24 cellular contexts compared by ENCODE assay signal in genomic region chr3:27089641-27090040, GRCh38.
"Had no signal": no experiment of that assay in that cellular context is flagged by ENCODE, and none has a peak within 500 bp of the region (broad histone marks: within the 10 kb centered on the region; RNA-seq: fewer than 3 reads in every experiment).

No MANE protein-coding gene starts in this region.

- H3K36me3 ChIP-seq: brain microvascular endothelial cell, esophagus squamous epithelium had no signal

- H3K4me1 Mint-ChIP-seq: activated CD4-positive, alpha-beta memory T cell treated with anti-CD3 and anti-CD28 coated beads, Interleukin-2, amount 10 ng/mL, durations not matched to agents 7 days and 5 days; activated CD4-positive, alpha-beta T cell treated with anti-CD3 and anti-CD28 coated beads, Interleukin-2, amount 10 ng/mL, durations not matched to agents 7 days and 5 days; activated T-helper 17 cell treated with anti-CD3 and anti-CD28 coated beads, Interleukin-2, amount 50 U/mL, for 72 hours; central memory CD8-positive, alpha-beta T cell had no signal

- H3K9me3 ChIP-seq: esophagus squamous epithelium had no signal

- H3K36me3 Mint-ChIP-seq: activated naive CD8-positive, alpha-beta T cell had no signal

- H3K27me3 ChIP-seq: brain microvascular endothelial cell, esophagus squamous epithelium had no signal

- H3K9me3 Mint-ChIP-seq: activated CD4-positive, alpha-beta memory T cell treated with anti-CD3 and anti-CD28 coated beads, Interleukin-2, amount 10 ng/mL, durations not matched to agents 7 days and 5 days; activated CD4-positive, alpha-beta T cell treated with anti-CD3 and anti-CD28 coated beads, Interleukin-2, amount 10 ng/mL, durations not matched to agents 7 days and 5 days; activated T-cell treated with anti-CD3 and anti-CD28 coated beads, Interleukin-2, amount 50 U/mL, for 24 hours; activated T-helper 17 cell treated with anti-CD3 and anti-CD28 coated beads, Interleukin-2, amount 50 U/mL, for 72 hours; central memory CD8-positive, alpha-beta T cell had no signal

- H3K27me3 Mint-ChIP-seq: activated CD4-positive, alpha-beta memory T cell treated with anti-CD3 and anti-CD28 coated beads, Interleukin-2, amount 10 ng/mL, durations not matched to agents 7 days and 5 days; activated CD4-positive, alpha-beta T cell treated with anti-CD3 and anti-CD28 coated beads, Interleukin-2, amount 10 ng/mL, durations not matched to agents 7 days and 5 days; activated naive CD8-positive, alpha-beta T cell had no signal

- H3K27ac ChIP-seq: brain microvascular endothelial cell, epithelial cell of prostate, VCaP had no signal

- H3K27ac Mint-ChIP-seq: activated CD4-positive, alpha-beta memory T cell treated with anti-CD3 and anti-CD28 coated beads, Interleukin-2, amount 10 ng/mL, durations not matched to agents 7 days and 5 days; activated CD4-positive, alpha-beta T cell treated with anti-CD3 and anti-CD28 coated beads, Interleukin-2, amount 10 ng/mL, durations not matched to agents 7 days and 5 days; activated naive CD8-positive, alpha-beta T cell; activated T-cell treated with anti-CD3 and anti-CD28 coated beads, Interleukin-2, amount 50 U/mL, for 24 hours; activated T-helper 17 cell treated with anti-CD3 and anti-CD28 coated beads, Interleukin-2, amount 50 U/mL, for 72 hours; WTC11 had no signal

- H3K4me3 ChIP-seq: esophagus squamous epithelium had no signal

- ATAC-seq: activated T-helper 17 cell treated with anti-CD3 and anti-CD28 coated beads, Interleukin-2, amount 50 U/mL, for 72 hours had no signal

- DNase-seq: activated CD4-positive, alpha-beta memory T cell treated with anti-CD3 and anti-CD28 coated beads, Interleukin-2, amount 10 ng/mL, durations not matched to agents 7 days and 5 days; activated CD4-positive, alpha-beta T cell treated with anti-CD3 and anti-CD28 coated beads for 1 hour; activated CD4-positive, alpha-beta T cell treated with anti-CD3 and anti-CD28 coated beads for 4 hours; activated CD4-positive, alpha-beta T cell treated with anti-CD3 and anti-CD28 coated beads, Interleukin-2, amount 10 ng/mL, durations not matched to agents 7 days and 5 days; activated CD4-positive, alpha-beta T cell treated with anti-CD3 and anti-CD28 coated beads, Interleukin-2, amount 50 U/mL, for 4 hours; activated CD8-positive, alpha-beta memory T cell treated with anti-CD3 and anti-CD28 coated beads, Interleukin-2, amount 50 U/mL, for 48 hours; activated effector memory CD4-positive, alpha-beta T cell treated with Interleukin-2 at 50 U/mL for 16 hours; activated gamma-delta T cell treated with Interleukin-2 at 50 U/mL for 16 hours; activated naive CD4-positive, alpha-beta T cell treated with anti-CD3 and anti-CD28 coated beads, Interleukin-2, amount 50 U/mL, for 16 hours; activated naive CD4-positive, alpha-beta T cell treated with Interleukin-2 at 50 U/mL for 16 hours; activated T-cell treated with anti-CD3 and anti-CD28 coated beads for 4 hours; activated T-cell treated with anti-CD3 and anti-CD28 coated beads, Interleukin-2, amount 50 U/mL, for 24 hours; amniotic stem cell; anterior cingulate cortex; brain microvascular endothelial cell; effector CD8-positive, alpha-beta T cell; esophagus squamous epithelium; T-helper 2 cell had no signal

- H3K4me3 Mint-ChIP-seq: activated CD4-positive, alpha-beta memory T cell treated with anti-CD3 and anti-CD28 coated beads, Interleukin-2, amount 10 ng/mL, durations not matched to agents 7 days and 5 days; activated CD4-positive, alpha-beta T cell treated with anti-CD3 and anti-CD28 coated beads, Interleukin-2, amount 10 ng/mL, durations not matched to agents 7 days and 5 days; activated naive CD8-positive, alpha-beta T cell; activated T-cell treated with anti-CD3 and anti-CD28 coated beads, Interleukin-2, amount 50 U/mL, for 24 hours; activated T-helper 17 cell treated with anti-CD3 and anti-CD28 coated beads, Interleukin-2, amount 50 U/mL, for 72 hours; central memory CD8-positive, alpha-beta T cell; WTC11 had no signal
